In the genomic region with DNA sequence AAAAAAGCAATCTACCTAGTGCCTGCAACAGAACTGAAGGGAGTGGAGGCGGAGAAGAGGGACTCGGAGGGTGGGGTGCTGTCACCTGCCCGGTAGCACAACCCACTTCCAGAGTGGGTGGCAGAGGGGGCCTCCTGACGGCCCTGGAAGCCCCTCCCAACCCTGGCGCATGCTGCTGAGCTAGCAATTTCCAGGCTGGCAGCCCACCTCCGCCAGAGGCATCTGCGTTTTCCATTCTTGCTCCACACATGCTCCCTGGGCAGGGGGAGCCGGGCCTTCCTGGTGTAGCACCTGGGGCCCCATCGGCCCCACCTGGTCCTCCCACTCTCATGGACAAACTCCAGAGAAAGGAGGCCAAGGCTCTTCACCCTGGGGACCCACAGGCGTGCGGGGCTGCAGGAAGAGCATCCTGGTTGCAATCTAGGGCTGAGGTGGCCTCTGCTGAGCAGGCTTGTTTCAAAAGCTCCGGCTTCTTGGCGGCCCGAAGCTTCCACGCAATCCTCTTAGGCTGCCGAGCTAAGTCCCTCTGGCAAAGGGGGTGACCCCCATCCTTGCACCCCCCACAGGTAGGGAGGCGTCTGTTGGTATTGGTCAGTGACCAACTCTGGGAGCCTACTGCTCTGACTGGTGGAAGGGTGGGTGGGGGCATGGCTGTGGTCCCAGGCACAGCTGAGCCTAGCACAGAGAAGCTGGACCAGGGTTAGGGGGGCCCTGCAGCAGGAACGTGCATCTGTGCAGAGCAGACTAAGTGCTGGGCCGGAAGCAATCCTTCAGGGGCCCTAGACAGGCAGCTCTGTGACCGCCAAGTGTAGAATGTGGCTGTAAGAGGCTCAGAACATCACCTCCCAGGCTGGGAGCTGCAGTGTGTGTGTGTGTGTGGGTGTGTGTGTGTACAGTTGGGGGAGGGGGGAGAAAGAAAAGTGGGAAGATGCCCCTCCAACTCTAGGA, we compare ENCODE assay signal across 1 cellular context.
TF ChIP-seq lines count a peak whose summit lies in the region.

No MANE protein-coding gene starts in this region.

TF ChIP-seq in K562, 482 proteins besides CTCF, POLR2A, EP300 and RAD21:
- TF ChIP-seq ZNF316 (IDR thresholded peaks at IDR 0.05) (peak; percentile 19; the same call in 1 of the 2 replicates), RHOXF2B (CRISPR knock-in tag; conservative IDR thresholded peaks at IDR 0.05) (no peak), SREBF1 (IDR thresholded peaks at IDR 0.05; ENCODE audit: borderline replicate concordance, low read depth, low read length) (no peak), HMGN3 (IDR thresholded peaks at IDR 0.05; ENCODE audit: borderline replicate concordance, extremely low read depth, insufficient read length, low read depth, low read length) (no peak), ZBTB11 (CRISPR knock-in tag; IDR thresholded peaks at IDR 0.05) (no peak), ZNF134 (CRISPR knock-in tag; conservative IDR thresholded peaks at IDR 0.05) (no peak), PRPF4 (IDR thresholded peaks at IDR 0.05; ENCODE audit: insufficient read depth, low read depth, low read length, poor library complexity, severe bottlenecking) (no peak)
- TF ChIP-seq, protein P1, sequence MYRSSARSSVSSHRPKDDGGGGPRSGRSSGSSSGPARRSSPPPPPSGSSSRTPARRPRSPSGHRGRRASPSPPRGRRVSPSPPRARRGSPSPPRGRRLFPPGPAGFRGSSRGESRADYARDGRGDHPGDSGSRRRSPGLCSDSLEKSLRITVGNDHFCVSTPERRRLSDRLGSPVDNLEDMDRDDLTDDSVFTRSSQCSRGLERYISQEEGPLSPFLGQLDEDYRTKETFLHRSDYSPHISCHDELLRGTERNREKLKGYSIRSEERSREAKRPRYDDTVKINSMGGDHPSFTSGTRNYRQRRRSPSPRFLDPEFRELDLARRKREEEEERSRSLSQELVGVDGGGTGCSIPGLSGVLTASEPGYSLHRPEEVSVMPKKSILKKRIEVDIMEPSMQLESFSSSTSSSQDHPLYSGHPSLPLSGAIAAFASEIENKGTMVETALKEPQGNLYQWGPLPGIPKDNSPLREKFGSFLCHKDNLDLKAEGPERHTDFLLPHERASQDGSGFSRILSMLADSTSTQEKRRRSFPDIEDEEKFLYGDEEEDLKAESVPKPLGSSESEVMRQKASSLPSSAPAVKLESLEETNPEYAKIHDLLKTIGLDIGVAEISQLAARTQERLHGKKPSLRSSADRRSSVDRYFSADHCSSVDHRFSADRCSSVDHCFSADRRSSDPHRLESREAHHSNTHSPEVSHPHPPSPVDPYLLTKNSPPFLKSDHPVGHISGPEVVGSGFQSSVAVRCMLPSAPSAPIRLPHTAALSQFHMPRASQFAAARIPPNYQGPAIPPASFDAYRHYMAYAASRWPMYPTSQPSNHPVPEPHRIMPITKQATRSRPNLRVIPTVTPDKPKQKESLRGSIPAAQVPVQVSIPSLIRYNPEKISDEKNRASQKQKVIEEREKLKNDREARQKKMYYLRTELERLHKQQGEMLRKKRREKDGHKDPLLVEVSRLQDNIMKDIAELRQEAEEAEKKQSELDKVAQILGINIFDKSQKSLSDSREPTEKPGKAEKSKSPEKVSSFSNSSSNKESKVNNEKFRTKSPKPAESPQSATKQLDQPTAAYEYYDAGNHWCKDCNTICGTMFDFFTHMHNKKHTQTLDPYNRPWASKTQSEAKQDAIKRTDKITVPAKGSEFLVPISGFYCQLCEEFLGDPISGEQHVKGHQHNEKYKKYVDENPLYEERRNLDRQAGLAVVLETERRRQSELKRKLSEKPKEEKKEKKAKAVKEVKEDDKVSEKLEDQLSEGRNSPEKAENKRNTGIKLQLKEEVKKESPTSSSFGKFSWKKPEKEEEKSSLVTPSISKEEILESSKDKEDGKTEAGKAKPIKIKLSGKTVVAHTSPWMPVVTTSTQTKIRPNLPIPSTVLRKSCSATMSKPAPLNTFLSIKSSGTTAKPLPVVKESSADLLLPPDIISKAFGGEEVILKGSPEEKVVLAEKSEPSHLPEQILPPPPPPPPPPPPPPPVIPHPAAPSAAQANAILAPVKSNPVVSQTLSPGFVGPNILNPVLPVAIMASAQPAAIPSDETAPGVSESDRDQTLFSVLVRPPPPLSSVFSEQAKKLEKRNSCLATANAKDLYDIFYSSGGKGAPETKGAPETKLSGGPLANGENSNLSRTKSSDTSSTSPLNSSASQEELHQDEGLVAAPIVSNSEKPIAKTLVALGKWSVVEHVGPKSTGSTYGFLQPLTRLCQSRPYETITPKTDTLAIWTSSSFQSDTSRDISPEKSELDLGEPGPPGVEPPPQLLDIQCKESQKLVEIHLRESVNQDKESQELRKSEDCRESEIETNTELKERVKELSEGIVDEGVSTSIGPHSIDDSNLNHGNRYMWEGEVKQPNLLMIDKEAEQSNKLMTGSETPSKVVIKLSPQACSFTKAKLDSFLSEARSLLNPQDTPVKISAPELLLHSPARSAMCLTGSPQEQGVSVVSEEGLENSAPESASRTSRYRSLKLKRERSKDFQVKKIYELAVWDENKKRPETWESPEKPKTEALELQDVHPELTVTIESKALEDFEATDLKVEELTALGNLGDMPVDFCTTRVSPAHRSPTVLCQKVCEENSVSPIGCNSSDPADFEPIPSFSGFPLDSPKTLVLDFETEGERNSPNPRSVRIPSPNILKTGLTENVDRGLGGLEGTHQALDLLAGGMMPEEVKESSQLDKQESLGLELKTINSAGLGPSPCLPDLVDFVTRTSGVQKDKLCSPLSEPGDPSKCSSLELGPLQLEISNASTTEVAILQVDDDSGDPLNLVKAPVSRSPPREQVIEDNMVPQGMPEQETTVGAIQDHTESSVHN (IDR thresholded peaks at IDR 0.05; ENCODE audit: borderline replicate concordance in 1 of 2, low read depth in 1 of 2), result no peak
- TF ChIP-seq, protein P2, sequence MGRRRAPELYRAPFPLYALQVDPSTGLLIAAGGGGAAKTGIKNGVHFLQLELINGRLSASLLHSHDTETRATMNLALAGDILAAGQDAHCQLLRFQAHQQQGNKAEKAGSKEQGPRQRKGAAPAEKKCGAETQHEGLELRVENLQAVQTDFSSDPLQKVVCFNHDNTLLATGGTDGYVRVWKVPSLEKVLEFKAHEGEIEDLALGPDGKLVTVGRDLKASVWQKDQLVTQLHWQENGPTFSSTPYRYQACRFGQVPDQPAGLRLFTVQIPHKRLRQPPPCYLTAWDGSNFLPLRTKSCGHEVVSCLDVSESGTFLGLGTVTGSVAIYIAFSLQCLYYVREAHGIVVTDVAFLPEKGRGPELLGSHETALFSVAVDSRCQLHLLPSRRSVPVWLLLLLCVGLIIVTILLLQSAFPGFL (CRISPR knock-in tag; IDR thresholded peaks at IDR 0.05), result no peak
